Comparison of ENCODE assay signal across 9 cellular contexts in the genomic region with DNA sequence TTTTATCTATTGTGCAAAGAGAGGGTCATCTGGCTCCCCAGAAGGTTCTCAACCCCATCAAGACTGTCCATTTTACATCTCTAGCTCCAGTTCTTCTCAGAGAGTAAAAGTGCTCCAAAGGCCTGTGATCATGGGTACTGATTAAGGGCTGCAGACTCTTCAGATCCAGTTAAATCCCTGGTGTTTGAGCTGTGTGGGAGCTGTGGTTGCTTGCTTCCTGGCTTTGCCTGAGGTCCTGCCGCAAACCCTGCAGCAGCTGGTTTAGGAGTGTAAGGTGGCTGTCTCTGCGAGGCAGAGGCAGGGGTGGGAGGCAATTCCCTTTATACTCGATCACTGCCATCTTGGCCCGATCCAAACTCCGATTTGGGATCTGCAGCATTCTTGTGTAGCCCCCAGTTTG. TPM values are rescaled to one million over a fixed set of nuclear protein-coding genes. Genes with fewer than 3 reads are reported as not detected.
A peak's percentile ranks its signal among the peaks of the same experiment; 100 is the strongest.
DNase-seq lines count a peak whose midpoint lies in the region; ATAC-seq and TF ChIP-seq lines count a peak whose summit lies in the region.
"Had no signal": no experiment of that assay in that cellular context is flagged by ENCODE, and none has a peak within 500 bp of the region (broad histone marks: within the 10 kb centered on the region; RNA-seq: fewer than 3 reads in every experiment).

No MANE protein-coding gene starts in this region.

- H3K27me3 ChIP-seq in Peyer's patch: no peaks in the 10 kb centered on the region
- H3K27me3 ChIP-seq in fibroblast of lung (ENCODE audit: control insufficient read depth, insufficient read depth, low read length): no peaks in the 10 kb centered on the region
- H3K27me3 ChIP-seq in gastrocnemius medialis: no peaks in the 10 kb centered on the region

- H3K27ac ChIP-seq in Peyer's patch (peak overlapping the region in 2 of 4 donors; percentile 77 to 88), fibroblast of lung (ENCODE audit: insufficient read depth, low read length) (peak overlapping the region; percentile 69), gastrocnemius medialis (peak overlapping the region in 2 of 4 donors; percentile 82 to 88)

- peak; percentile 25 for DNase-seq in GM12865 (ENCODE audit: low read depth)
- no peak for DNase-seq in Peyer's patch
- DNase-seq in fibroblast of lung (ENCODE audit: low read depth in 2 of 2): peak in 1 of 2 donors; percentile 37
- no peak for DNase-seq in gastrocnemius medialis
- no peak for DNase-seq in GM10248 (ENCODE audit: extremely low spot score)
- DNase-seq in NCI-H748 treated with DMSO at 0.1 percent for 48 hours (lab: John Stamatoyannopoulos, UW): no peak
- no peak for DNase-seq in kidney tubule cell (ENCODE audit: low spot score)
- DNase-seq: activated CD4-positive, alpha-beta T cell treated with anti-CD3 and anti-CD28 coated beads, Interleukin-2, amount 50 U/mL, for 1 hour had no signal

- H3K9me3 ChIP-seq in Peyer's patch (no peaks in the 10 kb centered on the region), fibroblast of lung (ENCODE audit: control insufficient read depth, insufficient read depth, low read depth, low read length) (no peaks in the 10 kb centered on the region), gastrocnemius medialis (no peaks in the 10 kb centered on the region)

- in situ Hi-C loops in gastrocnemius medialis (cut with MboI; ENCODE audit: low sequenced_read_pairs in 4 of 4): loop anchor here in 3 of 4 donors (5.0 to 10.0 kb wide), 4 partner anchors 75 to 147 kb away; partner anchors contain the start of genes ILK (in 2 of the 3) and RRP8 (in 2 of the 3)

- TF ChIP-seq CTCF in GM12865 (IDR thresholded peaks at IDR 0.05; ENCODE audit: insufficient read depth, low read depth, low read length, missing control alignments) (no peak), Peyer's patch (IDR thresholded peaks at IDR 0.05) (no peak), fibroblast of lung (conservative IDR thresholded peaks at IDR 0.05 in 1 of 2, IDR thresholded peaks at IDR 0.05 in 1 of 2; ENCODE audit: low read depth in 1 of 2, low read length in 2 of 2) (no peak), gastrocnemius medialis (IDR thresholded peaks at IDR 0.05 in 4 of 5, conservative IDR thresholded peaks at IDR 0.05 in 1 of 5) (no peak), GM10248 (IDR thresholded peaks at IDR 0.05; ENCODE audit: control extremely low read depth, extremely low read depth, low read depth, missing control alignments) (no peak)

- H3K4me1 ChIP-seq in Peyer's patch (peaks cover 0 to 19% (median 5%) of the 10 kb centered on the region in 4 donors), fibroblast of lung (ENCODE audit: control insufficient read depth, extremely low read depth, insufficient read depth, low read length) (peaks cover 3% of the 10 kb centered on the region), gastrocnemius medialis (peaks cover 9 to 22% of the 10 kb centered on the region in 2 donors)

- no peak overlapping the region for H2AFZ ChIP-seq in fibroblast of lung (ENCODE audit: low read length)

- H3K4me3 ChIP-seq in GM12865 (ENCODE audit: low read depth, low read length) (peak overlapping the region; percentile 96), Peyer's patch (peak overlapping the region in 3 of 4 donors; percentile 86 to 95 (median 90)), fibroblast of lung (replicated peaks in 1 of 4; ENCODE audit: control extremely low read depth in 1 of 4, insufficient read depth in 1 of 4, low read depth in 3 of 4, low read length in 4 of 4) (peak overlapping the region; percentile 89 to 98 (median 95)), gastrocnemius medialis (peak overlapping the region; percentile 81 to 98 (median 92))

- H4K20me1 ChIP-seq in fibroblast of lung (ENCODE audit: control insufficient read depth, extremely low read depth, insufficient read depth, low read length): no peaks in the 10 kb centered on the region

- POLR2A ChIA-PET in GM10248 (lab: Yijun Ruan, JAX): interaction anchor here (1.3 to 2.2 kb wide), 2 partner anchors 10 to 63 kb away, joined by 7 to 12 read pairs; partner anchors contain the start of gene TPP1

- H3K4me2 ChIP-seq in fibroblast of lung (ENCODE audit: extremely low read depth, insufficient read depth, low read length): peak overlapping the region; percentile 88

- ATAC-seq in gastrocnemius medialis: no peak
- ATAC-seq in GM19324 (IDR thresholded peaks at IDR 0.05; ENCODE audit: low FRiP score, unreplicated experiment): no peak

- CTCF ChIA-PET in GM10248 (lab: Yijun Ruan, JAX): interaction anchor here (0.8 to 4.7 kb wide), 11 partner anchors 10 to 303 kb away, joined by 3 to 29 read pairs (median 6); no protein-coding TSS in a partner anchor

- H3K36me3 ChIP-seq in Peyer's patch: peaks cover 0 to 7% (median 0%) of the 10 kb centered on the region in 3 donors
- H3K36me3 ChIP-seq in fibroblast of lung (ENCODE audit: control insufficient read depth, insufficient read depth, low read length): no peaks in the 10 kb centered on the region
- H3K36me3 ChIP-seq in gastrocnemius medialis: peaks cover 0 to 10% of the 10 kb centered on the region in 2 donors

- intact Hi-C loops in gastrocnemius medialis (cut with DNase I; ENCODE audit: low total_unique reads): loop anchor here (10.0 kb wide), 1 partner anchor 297 kb away; no protein-coding TSS in a partner anchor

- TF ChIP-seq POLR2A in Peyer's patch (IDR thresholded peaks at IDR 0.05) (no peak), gastrocnemius medialis (IDR thresholded peaks at IDR 0.05) (no peak)

- H3K9ac ChIP-seq in fibroblast of lung (ENCODE audit: insufficient read depth, low read length): peak overlapping the region; percentile 50

- peaks cover 26% of the 10 kb centered on the region for H3K79me2 ChIP-seq in fibroblast of lung (ENCODE audit: control insufficient read depth, insufficient read depth, low read length)

RNA-seq across cellular contexts. Expression of gene MRPL17, which starts 1.2 kb away (rescaled TPM):
- total RNA-seq in Peyer's patch: 10 to 100 TPM in 3 of 4 donors, 1 to 10 TPM in 1; 6.1 to 20.8 (median 16.6) TPM
- total RNA-seq in fibroblast of lung: 44.9 and 53.2 TPM in 2 replicates
- polyA plus RNA-seq in fibroblast of lung: 44.4 and 73.0 TPM in 2 replicates
- polyA plus RNA-seq in fibroblast of lung (2012): 71.5 and 111 TPM in 2 replicates
- polyA minus RNA-seq in fibroblast of lung (ENCODE audit: low replicate concordance): 20.9 and 54.4 TPM in 2 replicates
- total RNA-seq in gastrocnemius medialis: 10 to 100 TPM; 25.1 to 33.4 (median 27.7) TPM

RNA-seq across cellular contexts. Expression of gene DCHS1, which starts 26.3 kb away (rescaled TPM):
- total RNA-seq in Peyer's patch (10 to 100 TPM in 2 of 4 donors, 1 to 10 TPM in 2; 2.8 to 12.4 (median 9.7) TPM), fibroblast of lung (11.0 and 23.9 TPM in 2 replicates), gastrocnemius medialis (1 to 10 TPM; 1.5 to 3.8 (median 2.8) TPM)
- polyA plus RNA-seq in fibroblast of lung: 0.92 and 5.0 TPM in 2 replicates
- 1.9 and 8.5 TPM in 2 replicates for polyA plus RNA-seq in fibroblast of lung (2012)
- polyA minus RNA-seq in fibroblast of lung (ENCODE audit: low replicate concordance): 17.9 and 76.9 TPM in 2 replicates
